In genomic region chr5:59151162-59151889, GRCh38 we compare ENCODE assay signal across 1 cellular context.
TF ChIP-seq lines count a peak whose summit lies in the region.

No MANE protein-coding gene starts in this region.

TF ChIP-seq in SK-N-SH, 30 proteins besides CTCF, POLR2A, EP300 and RAD21 (continued from another document):
- TF ChIP-seq, protein P1, sequence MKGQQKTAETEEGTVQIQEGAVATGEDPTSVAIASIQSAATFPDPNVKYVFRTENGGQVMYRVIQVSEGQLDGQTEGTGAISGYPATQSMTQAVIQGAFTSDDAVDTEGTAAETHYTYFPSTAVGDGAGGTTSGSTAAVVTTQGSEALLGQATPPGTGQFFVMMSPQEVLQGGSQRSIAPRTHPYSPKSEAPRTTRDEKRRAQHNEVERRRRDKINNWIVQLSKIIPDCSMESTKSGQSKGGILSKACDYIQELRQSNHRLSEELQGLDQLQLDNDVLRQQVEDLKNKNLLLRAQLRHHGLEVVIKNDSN (IDR thresholded peaks at IDR 0.05; ENCODE audit: borderline replicate concordance, low read depth), result no peak
- no peak for TF ChIP-seq PBX3 (IDR thresholded peaks at IDR 0.05)
- no peak for TF ChIP-seq RXRA (IDR thresholded peaks at IDR 0.05; ENCODE audit: borderline replicate concordance, low read depth)
- TF ChIP-seq FOXJ3 (CRISPR knock-in tag; IDR thresholded peaks at IDR 0.05), result no peak
- no peak for TF ChIP-seq CHD2 (IDR thresholded peaks at IDR 0.05; ENCODE audit: low read length, partially characterized antibody)
- no peak for TF ChIP-seq USF2 (IDR thresholded peaks at IDR 0.05; ENCODE audit: borderline replicate concordance, low read depth, low read length)
